28 cellular contexts compared by ENCODE assay signal in genomic region chr20:59848182-59848581, GRCh38.
"Had no signal": no experiment of that assay in that cellular context is flagged by ENCODE, and none has a peak within 500 bp of the region (broad histone marks: within the 10 kb centered on the region; RNA-seq: fewer than 3 reads in every experiment).

No MANE protein-coding gene starts in this region.

- ATAC-seq: naive thymus-derived CD8-positive, alpha-beta T cell; psoas muscle; right cardiac atrium; stimulated activated memory B cell treated with anti-CD40 and anti-IgM and Interleukin-4, amounts not matched to agents 10 μg/mL and 1 μg/mL and 100 μg/mL, for 72 hours; stimulated activated naive CD8-positive, alpha-beta T cell treated with anti-CD3 and anti-CD28 coated beads, Interleukin-15, Interleukin-2, amounts not matched to agents 100 U/mL and 50 U/mL, for 24 hours had no signal

- H3K9me3 ChIP-seq: esophagus squamous epithelium, heart right ventricle, ovary, psoas muscle, sigmoid colon, spleen, testis, tibial artery had no signal

- H3K36me3 ChIP-seq: esophagus squamous epithelium, heart right ventricle, ovary, sigmoid colon, spleen, tibial artery had no signal

- H3K27me3 ChIP-seq: esophagus squamous epithelium, heart right ventricle, ovary, sigmoid colon, spleen, testis, tibial artery had no signal

- H3K27ac ChIP-seq: coronary artery, esophagus squamous epithelium, heart right ventricle, ovary, psoas muscle, sigmoid colon, spleen, testis, tibial artery had no signal

- H3K4me3 ChIP-seq: coronary artery, esophagus squamous epithelium, heart right ventricle, ovary, psoas muscle, sigmoid colon, spleen, testis, tibial artery had no signal

- H3K4me1 ChIP-seq: esophagus squamous epithelium, heart right ventricle, psoas muscle, sigmoid colon, spleen, testis, tibial artery had no signal

- DNase-seq: dermis blood vessel endothelial cell; effector memory CD4-positive, alpha-beta T cell; erythroblast; esophagus squamous epithelium; foreskin melanocyte; glutamatergic neuron; heart right ventricle; hypothalamus; immature natural killer cell; islet precursor cell; kidney glomerular epithelial cell; mesenchymal stem cell; naive thymus-derived CD8-positive, alpha-beta T cell; nephron progenitor cell; occipital lobe; ovary; posterior cingulate gyrus; psoas muscle; right cardiac atrium; sigmoid colon; spleen; stimulated activated CD4-positive, alpha-beta T cell treated with anti-CD3 and anti-CD28 coated beads, Interleukin-4, amount 100 ng/mL, for 4 hours; stimulated activated naive CD8-positive, alpha-beta T cell treated with anti-CD3 and anti-CD28 coated beads, Interleukin-15, Interleukin-2, amounts not matched to agents 100 U/mL and 50 U/mL, for 24 hours; substantia nigra; testis; tibial artery had no signal
